Comparison of ENCODE assay signal across 34 cellular contexts in the genomic region with DNA sequence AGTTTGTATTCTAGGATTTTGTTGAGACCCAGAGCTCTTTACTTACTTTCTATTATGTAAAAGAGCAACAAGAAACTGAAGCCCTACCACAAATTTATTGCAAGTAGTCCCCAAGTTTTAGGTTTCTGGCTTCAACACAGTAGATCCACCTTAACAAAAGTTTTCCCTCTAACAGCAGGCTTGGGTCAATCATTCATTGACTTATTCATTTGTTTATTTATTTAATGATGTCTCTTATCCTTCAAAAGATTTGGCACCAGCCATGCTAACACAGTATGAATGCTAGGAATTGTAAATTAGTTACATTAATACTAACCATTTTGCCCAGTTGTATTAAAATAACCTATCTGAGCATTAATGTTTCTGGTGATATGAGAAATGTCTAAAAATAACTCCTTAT.
"Had no signal": no experiment of that assay in that cellular context is flagged by ENCODE, and none has a peak within 500 bp of the region (broad histone marks: within the 10 kb centered on the region; RNA-seq: fewer than 3 reads in every experiment).

No MANE protein-coding gene starts in this region.

- H3K36me3 Mint-ChIP-seq: activated naive CD4-positive, alpha-beta T cell treated with anti-CD3 and anti-CD28 coated beads, Interleukin-2, amount 10 ng/mL, durations not matched to agents 7 days and 5 days had no signal

- H3K4me3 Mint-ChIP-seq: activated naive CD4-positive, alpha-beta T cell treated with anti-CD3 and anti-CD28 coated beads for 36 hours; activated naive CD4-positive, alpha-beta T cell treated with anti-CD3 and anti-CD28 coated beads, Interleukin-2, amount 10 ng/mL, durations not matched to agents 7 days and 5 days; activated naive CD4-positive, alpha-beta T cell treated with anti-CD3 and anti-CD28 coated beads, Interleukin-2, amount 50 U/mL, for 24 hours; activated naive CD8-positive, alpha-beta T cell; activated naive CD8-positive, alpha-beta T cell treated with anti-CD3 and anti-CD28 coated beads, Interleukin-2, amount 10 ng/mL, durations not matched to agents 7 days and 5 days; activated naive CD8-positive, alpha-beta T cell treated with anti-CD3 and anti-CD28 coated beads, Interleukin-2, amount 50 U/mL, for 24 hours; activated T-cell treated with anti-CD3 and anti-CD28 coated beads, Interleukin-2, amount 50 U/mL, for 24 hours; activated T-cell treated with anti-CD3 and anti-CD28 coated beads, Interleukin-2, amount 50 U/mL, for 4 hours; activated T-cell treated with anti-CD3 and anti-CD28 coated beads, Interleukin-2, amount 50 U/mL, for 72 hours; activated T-helper 1 cell treated with anti-CD3 and anti-CD28 coated beads, Interleukin-12 subunit alpha, Interleukin-12 subunit beta, Interleukin-2, Interleukin-4 antibody, amounts not matched to agents 30 ng/mL and 10 ng/mL and 1 ng/mL, durations not matched to agents 14 hours and 24 hours and 36 hours; activated T-helper 17 cell treated with anti-CD3 and anti-CD28 coated beads, Interleukin-2, amount 50 U/mL, for 72 hours; brain; central memory CD8-positive, alpha-beta T cell had no signal

- H3K27ac Mint-ChIP-seq: activated naive CD4-positive, alpha-beta T cell treated with anti-CD3 and anti-CD28 coated beads for 36 hours; activated naive CD4-positive, alpha-beta T cell treated with anti-CD3 and anti-CD28 coated beads, Interleukin-2, amount 10 ng/mL, durations not matched to agents 7 days and 5 days; activated naive CD4-positive, alpha-beta T cell treated with anti-CD3 and anti-CD28 coated beads, Interleukin-2, amount 50 U/mL, for 24 hours; activated naive CD4-positive, alpha-beta T cell treated with anti-CD3 and anti-CD28 coated beads, Interleukin-2, amount 50 U/mL, for 72 hours; activated naive CD8-positive, alpha-beta T cell; activated naive CD8-positive, alpha-beta T cell treated with anti-CD3 and anti-CD28 coated beads, Interleukin-2, amount 10 ng/mL, durations not matched to agents 7 days and 5 days; activated naive CD8-positive, alpha-beta T cell treated with anti-CD3 and anti-CD28 coated beads, Interleukin-2, amount 50 U/mL, for 24 hours; activated T-cell treated with anti-CD3 and anti-CD28 coated beads, Interleukin-2, amount 50 U/mL, for 24 hours; activated T-cell treated with anti-CD3 and anti-CD28 coated beads, Interleukin-2, amount 50 U/mL, for 72 hours; activated T-helper 1 cell treated with anti-CD3 and anti-CD28 coated beads, Interleukin-12 subunit alpha, Interleukin-12 subunit beta, Interleukin-2, Interleukin-4 antibody, amounts not matched to agents 30 ng/mL and 10 ng/mL and 1 ng/mL, durations not matched to agents 14 hours and 24 hours and 36 hours; activated T-helper 17 cell treated with anti-CD3 and anti-CD28 coated beads, Interleukin-2, amount 50 U/mL, for 72 hours; activated T-helper 2 cell treated with anti-CD3 and anti-CD28 coated beads, Interferon-gamma antibody, Interleukin-2, Interleukin-4, amounts not matched to agents 10 μg/mL and 5 μg/mL and 100 μg/mL, durations not matched to agents 14 hours and 24 hours and 36 hours; brain had no signal

- H3K27me3 Mint-ChIP-seq: activated naive CD4-positive, alpha-beta T cell treated with anti-CD3 and anti-CD28 coated beads, Interleukin-2, amount 50 U/mL, for 24 hours; activated naive CD8-positive, alpha-beta T cell treated with anti-CD3 and anti-CD28 coated beads, Interleukin-2, amount 50 U/mL, for 24 hours had no signal

- DNase-seq: activated effector memory CD4-positive, alpha-beta T cell treated with anti-CD3 and anti-CD28 coated beads, Interleukin-2, amount 50 U/mL, for 16 hours; activated effector memory CD4-positive, alpha-beta T cell treated with Interleukin-2 at 50 U/mL for 16 hours; activated gamma-delta T cell; activated gamma-delta T cell treated with Interleukin-2 at 50 U/mL for 16 hours; activated naive CD4-positive, alpha-beta T cell; activated naive CD4-positive, alpha-beta T cell treated with anti-CD3 and anti-CD28 coated beads for 36 hours; activated naive CD4-positive, alpha-beta T cell treated with anti-CD3 and anti-CD28 coated beads, Interleukin-2, amount 10 ng/mL, durations not matched to agents 7 days and 5 days; activated naive CD4-positive, alpha-beta T cell treated with anti-CD3 and anti-CD28 coated beads, Interleukin-2, amount 50 U/mL, for 16 hours; activated naive CD4-positive, alpha-beta T cell treated with Interleukin-2 at 50 U/mL for 16 hours; activated naive CD8-positive, alpha-beta T cell treated with anti-CD3 and anti-CD28 coated beads, Interleukin-2, amount 10 ng/mL, durations not matched to agents 7 days and 5 days; activated naive CD8-positive, alpha-beta T cell treated with anti-CD3 and anti-CD28 coated beads, Interleukin-2, amount 50 U/mL, for 24 hours; activated T-cell treated with anti-CD3 and anti-CD28 coated beads, Interleukin-2, amount 50 U/mL, for 1 hour; activated T-cell treated with anti-CD3 and anti-CD28 coated beads, Interleukin-2, amount 50 U/mL, for 24 hours; activated T-cell treated with anti-CD3 and anti-CD28 coated beads, Interleukin-2, amount 50 U/mL, for 4 hours; activated T-cell treated with anti-CD3 and anti-CD28 coated beads, Interleukin-2, amount 50 U/mL, for 48 hours; activated T-cell treated with anti-CD3 and anti-CD28 coated beads, Interleukin-2, amount 50 U/mL, for 72 hours; adrenal gland; amniotic stem cell; amygdala; anterior cingulate cortex; aorta; body of pancreas; brain microvascular endothelial cell; caudate nucleus; central memory CD4-positive, alpha-beta T cell; cerebellar nuclear complex had no signal

- H3K4me1 Mint-ChIP-seq: activated naive CD4-positive, alpha-beta T cell treated with anti-CD3 and anti-CD28 coated beads, Interleukin-2, amount 10 ng/mL, durations not matched to agents 7 days and 5 days; activated naive CD4-positive, alpha-beta T cell treated with anti-CD3 and anti-CD28 coated beads, Interleukin-2, amount 50 U/mL, for 24 hours; activated naive CD8-positive, alpha-beta T cell treated with anti-CD3 and anti-CD28 coated beads, Interleukin-2, amount 10 ng/mL, durations not matched to agents 7 days and 5 days; activated naive CD8-positive, alpha-beta T cell treated with anti-CD3 and anti-CD28 coated beads, Interleukin-2, amount 50 U/mL, for 24 hours; activated T-helper 17 cell treated with anti-CD3 and anti-CD28 coated beads, Interleukin-2, amount 50 U/mL, for 72 hours; brain; central memory CD8-positive, alpha-beta T cell had no signal
